ENCODE assay signal across 8 cellular contexts in the genomic region with DNA sequence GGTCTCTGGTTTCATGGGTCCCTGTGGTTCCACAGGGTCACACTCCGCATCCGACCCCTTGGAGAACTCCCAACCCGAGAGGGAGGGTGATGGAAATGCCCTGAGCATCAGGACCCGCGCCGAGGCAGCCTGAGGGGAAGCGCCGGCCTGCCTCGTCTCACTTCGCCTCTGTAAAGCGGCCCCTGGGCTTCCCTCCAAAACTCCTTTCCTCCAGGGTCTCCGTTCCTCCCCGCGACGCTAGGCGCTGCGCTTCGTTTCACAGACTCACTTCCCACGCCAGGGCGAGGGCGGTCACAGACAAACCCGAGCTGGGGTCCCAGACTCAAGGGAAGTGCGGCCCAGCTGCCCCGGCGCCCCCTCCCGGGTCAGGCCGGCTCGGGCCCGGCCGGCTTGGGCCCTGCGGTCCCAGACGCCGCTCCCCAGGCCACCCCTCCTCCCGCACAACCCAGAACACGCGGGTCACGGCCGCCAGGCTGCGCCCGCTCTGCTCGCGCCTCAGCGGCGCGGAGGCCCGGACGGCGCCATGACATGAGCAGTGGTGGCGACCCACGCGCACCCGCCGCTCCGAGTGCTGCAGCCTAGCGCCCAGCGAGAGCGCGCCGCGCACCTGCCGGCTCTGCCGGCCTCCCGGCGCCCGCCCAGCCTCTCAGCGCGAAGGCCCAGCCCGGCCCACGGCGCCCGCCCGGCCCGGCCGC. TPM values are rescaled to one million over a fixed set of nuclear protein-coding genes. Genes with fewer than 3 reads are reported as not detected.
DNase-seq lines count a peak whose midpoint lies in the region; ATAC-seq and TF ChIP-seq lines count a peak whose summit lies in the region.

No MANE protein-coding gene starts in this region.

- ATAC-seq in GM21390 (IDR thresholded peaks at IDR 0.05; ENCODE audit: unreplicated experiment) (peak; percentile 47), left lung (peak; percentile 69)

- DNase-seq in COLO668 (lab: John Stamatoyannopoulos, UW; ENCODE audit: unreplicated experiment), result peak; percentile 65
- DNase-seq in WERI-Rb-1, result peak; percentile 51
- peak in 48 of 61 donors; percentile 20 to 84 (median 53) for DNase-seq in caudate nucleus (lab: John Stamatoyannopoulos, UW)
- DNase-seq in left lung, result peak; percentile 43 to 92
- peak; percentile 67 for DNase-seq in stimulated activated CD4-positive, alpha-beta T cell treated with anti-CD3 and anti-CD28 coated beads, Interleukin-4, amount 100 ng/mL, for 1 hour
- no peak for DNase-seq in HPDE6-E6E7 (ENCODE audit: extremely low spot score)

- H3K9ac ChIP-seq in HUES6 (ENCODE audit: low read length), result peak overlapping the region; percentile 79

- intact Hi-C loops in left lung (cut with DNase I), result no loop called here

- H3K4me3 ChIP-seq in HUES6 (ENCODE audit: low read depth, low read length), result peak overlapping the region; percentile 67
- H3K4me3 ChIP-seq in WERI-Rb-1 (ENCODE audit: low read depth, low read length), result peak overlapping the region; percentile 70
- H3K4me3 ChIP-seq in left lung, result peak overlapping the region; percentile 58 to 65

- no peaks in the 10 kb centered on the region for H3K9me3 ChIP-seq in HUES6 (ENCODE audit: control insufficient read depth, insufficient read depth, low read depth, low read length)
- H3K9me3 ChIP-seq in WERI-Rb-1 (ENCODE audit: severe bottlenecking), result no peaks in the 10 kb centered on the region
- H3K9me3 ChIP-seq in left lung, result no peaks in the 10 kb centered on the region

- H3K36me3 ChIP-seq in HUES6 (ENCODE audit: control insufficient read depth, insufficient read depth, low read length) (no peaks in the 10 kb centered on the region), WERI-Rb-1 (peaks cover 26% of the 10 kb centered on the region), left lung (no peaks in the 10 kb centered on the region)

- H3K27me3 ChIP-seq in HUES6 (ENCODE audit: control insufficient read depth, insufficient read depth, low read length) (peaks cover 34% of the 10 kb centered on the region), WERI-Rb-1 (ENCODE audit: insufficient read depth, low read depth, severe bottlenecking) (no peaks in the 10 kb centered on the region), left lung (peaks cover 0 to 9% of the 10 kb centered on the region in 2 donors)

- TF ChIP-seq CTCF in WERI-Rb-1 (IDR thresholded peaks at IDR 0.05; ENCODE audit: low read depth, low read length) (no peak; the same call in 1 of the 2 replicates), left lung (IDR thresholded peaks at IDR 0.05) (no peak)

- H3K4me1 ChIP-seq in HUES6 (ENCODE audit: control insufficient read depth, insufficient read depth, low read length) (peaks cover 25% of the 10 kb centered on the region), left lung (peaks cover 5 to 69% of the 10 kb centered on the region in 2 donors)

- H3K27ac ChIP-seq in HUES6 (ENCODE audit: low read depth, low read length) (no peak overlapping the region), WERI-Rb-1 (peak overlapping the region; percentile 86), caudate nucleus (ENCODE audit: low read depth, low read length) (peak overlapping the region; percentile 67), left lung (peak overlapping the region in 1 of 2 donors; percentile 64)

RNA-seq across cellular contexts. Expression of a gene that starts 0.6 kb away (rescaled TPM):
- 10 to 100 TPM; 17.7 to 23.5 TPM for total RNA-seq in left lung
